20 cellular contexts compared by ENCODE assay signal in genomic region chr6:153958860-153959259, GRCh38.
"Had no signal": no experiment of that assay in that cellular context is flagged by ENCODE, and none has a peak within 500 bp of the region (broad histone marks: within the 10 kb centered on the region; RNA-seq: fewer than 3 reads in every experiment).

No MANE protein-coding gene starts in this region.

- ATAC-seq: activated CD4-positive, alpha-beta T cell treated with anti-CD3 and anti-CD28 coated beads for 36 hours; activated T-cell treated with anti-CD3 and anti-CD28 coated beads, Interleukin-2, amount 50 U/mL, for 72 hours had no signal

- DNase-seq: activated CD4-positive, alpha-beta memory T cell treated with anti-CD3 and anti-CD28 coated beads, Interleukin-2, amount 10 ng/mL, durations not matched to agents 7 days and 5 days; activated CD4-positive, alpha-beta T cell treated with anti-CD3 and anti-CD28 coated beads for 36 hours; activated CD4-positive, alpha-beta T cell treated with anti-CD3 and anti-CD28 coated beads, Interleukin-2, amount 50 U/mL, for 1 hour; activated gamma-delta T cell treated with Interleukin-2 at 50 U/mL for 16 hours; activated naive CD4-positive, alpha-beta T cell treated with anti-CD3 and anti-CD28 coated beads, Interleukin-2, amount 10 ng/mL, durations not matched to agents 7 days and 5 days; activated naive CD8-positive, alpha-beta T cell treated with anti-CD3 and anti-CD28 coated beads for 36 hours; activated T-cell treated with anti-CD3 and anti-CD28 coated beads, Interleukin-2, amount 50 U/mL, for 72 hours; brain microvascular endothelial cell; cerebellar nuclear complex; MM.1S; NCI-H1105; NCI-H1436; NCI-H1694 treated with DMSO at 0.1 percent for 48 hours; NCI-H2029 treated with DMSO at 0.1 percent for 48 hours; NCI-H510A treated with DMSO at 0.1 percent for 48 hours; NCI-H69; PC-9; SHP77 treated with DMSO at 0.1 percent for 48 hours had no signal

- H2AFZ ChIP-seq: PC-9 had no signal

- H3K36me3 ChIP-seq: brain microvascular endothelial cell, cardiac muscle cell had no signal

- H3K4me2 ChIP-seq: PC-9 had no signal

- H3K4me3 ChIP-seq: cardiac muscle cell, PC-9 had no signal

- H3K27ac ChIP-seq: brain microvascular endothelial cell, cardiac muscle cell, PC-9, VCaP had no signal

- H3K27me3 ChIP-seq: cardiac muscle cell had no signal
